ENCODE assay signal across 31 cellular contexts in genomic region chr10:86127274-86127819, GRCh38.
"Had no signal": no experiment of that assay in that cellular context is flagged by ENCODE, and none has a peak within 500 bp of the region (broad histone marks: within the 10 kb centered on the region; RNA-seq: fewer than 3 reads in every experiment).

No MANE protein-coding gene starts in this region.

- H3K27me3 Mint-ChIP-seq: activated CD4-positive, alpha-beta T cell treated with anti-CD3 and anti-CD28 coated beads, Interleukin-2, amount 10 ng/mL, durations not matched to agents 24 days and 14 days had no signal

- H3K4me3 Mint-ChIP-seq: activated CD4-positive, alpha-beta memory T cell treated with anti-CD3 and anti-CD28 coated beads for 36 hours; activated CD4-positive, alpha-beta T cell treated with anti-CD3 and anti-CD28 coated beads for 36 hours; activated CD4-positive, alpha-beta T cell treated with anti-CD3 and anti-CD28 coated beads, Interleukin-2, amount 10 ng/mL, durations not matched to agents 24 days and 14 days; activated CD8-positive, alpha-beta memory T cell treated with anti-CD3 and anti-CD28 coated beads, Interleukin-2, amount 10 ng/mL, durations not matched to agents 7 days and 5 days; activated CD8-positive, alpha-beta T cell treated with anti-CD3 and anti-CD28 coated beads, Interleukin-2, amount 10 ng/mL, durations not matched to agents 7 days and 5 days; activated naive CD4-positive, alpha-beta T cell treated with anti-CD3 and anti-CD28 coated beads for 36 hours; activated naive CD4-positive, alpha-beta T cell treated with anti-CD3 and anti-CD28 coated beads, Interleukin-2, amount 50 U/mL, for 24 hours; activated naive CD8-positive, alpha-beta T cell treated with anti-CD3 and anti-CD28 coated beads for 36 hours; activated naive CD8-positive, alpha-beta T cell treated with anti-CD3 and anti-CD28 coated beads, Interleukin-2, amount 50 U/mL, for 24 hours; activated T-helper 1 cell treated with anti-CD3 and anti-CD28 coated beads, Interleukin-12 subunit alpha, Interleukin-12 subunit beta, Interleukin-2, Interleukin-4 antibody, amounts not matched to agents 30 ng/mL and 10 ng/mL and 1 ng/mL, durations not matched to agents 14 hours and 24 hours and 36 hours had no signal

- H3K36me3 ChIP-seq: adrenal gland, cardiac muscle cell, colonic mucosa had no signal

- H3K27ac ChIP-seq: adrenal gland, body of pancreas, cardiac muscle cell, colonic mucosa had no signal

- H3K9me3 ChIP-seq: adrenal gland, body of pancreas, colonic mucosa had no signal

- H3K27ac Mint-ChIP-seq: activated CD4-positive, alpha-beta memory T cell treated with anti-CD3 and anti-CD28 coated beads for 36 hours; activated CD4-positive, alpha-beta T cell treated with anti-CD3 and anti-CD28 coated beads for 36 hours; activated CD4-positive, alpha-beta T cell treated with anti-CD3 and anti-CD28 coated beads, Interleukin-2, amount 10 ng/mL, durations not matched to agents 24 days and 14 days; activated CD8-positive, alpha-beta memory T cell treated with anti-CD3 and anti-CD28 coated beads, Interleukin-2, amount 10 ng/mL, durations not matched to agents 7 days and 5 days; activated CD8-positive, alpha-beta T cell treated with anti-CD3 and anti-CD28 coated beads, Interleukin-2, amount 10 ng/mL, durations not matched to agents 7 days and 5 days; activated naive CD4-positive, alpha-beta T cell treated with anti-CD3 and anti-CD28 coated beads for 36 hours; activated naive CD4-positive, alpha-beta T cell treated with anti-CD3 and anti-CD28 coated beads, Interleukin-2, amount 50 U/mL, for 24 hours; activated naive CD8-positive, alpha-beta T cell treated with anti-CD3 and anti-CD28 coated beads for 36 hours; activated naive CD8-positive, alpha-beta T cell treated with anti-CD3 and anti-CD28 coated beads, Interleukin-2, amount 50 U/mL, for 24 hours; activated T-helper 1 cell treated with anti-CD3 and anti-CD28 coated beads, Interleukin-12 subunit alpha, Interleukin-12 subunit beta, Interleukin-2, Interleukin-4 antibody, amounts not matched to agents 30 ng/mL and 10 ng/mL and 1 ng/mL, durations not matched to agents 14 hours and 24 hours and 36 hours; activated T-helper 2 cell treated with anti-CD3 and anti-CD28 coated beads, Interferon-gamma antibody, Interleukin-2, Interleukin-4, amounts not matched to agents 10 μg/mL and 5 μg/mL and 100 μg/mL, durations not matched to agents 14 hours and 24 hours and 36 hours had no signal

- ATAC-seq: activated CD4-positive, alpha-beta T cell treated with anti-CD3 and anti-CD28 coated beads for 36 hours; activated CD8-positive, alpha-beta memory T cell treated with anti-CD3 and anti-CD28 coated beads, Interleukin-2, amount 10 ng/mL, durations not matched to agents 7 days and 5 days; activated CD8-positive, alpha-beta T cell treated with anti-CD3 and anti-CD28 coated beads, Interleukin-2, amount 10 ng/mL, durations not matched to agents 7 days and 5 days; activated naive CD8-positive, alpha-beta T cell treated with anti-CD3 and anti-CD28 coated beads, Interleukin-2, amount 50 U/mL, for 24 hours; body of pancreas; esophagus mucosa had no signal

- H3K4me1 ChIP-seq: adrenal gland, body of pancreas, colonic mucosa had no signal

- FAIRE-seq: endometrium, frontal cortex had no signal

- H3K36me3 Mint-ChIP-seq: activated CD4-positive, alpha-beta memory T cell treated with anti-CD3 and anti-CD28 coated beads for 36 hours; activated CD8-positive, alpha-beta memory T cell treated with anti-CD3 and anti-CD28 coated beads, Interleukin-2, amount 10 ng/mL, durations not matched to agents 7 days and 5 days; activated naive CD4-positive, alpha-beta T cell treated with anti-CD3 and anti-CD28 coated beads, Interleukin-2, amount 50 U/mL, for 24 hours; activated naive CD8-positive, alpha-beta T cell treated with anti-CD3 and anti-CD28 coated beads for 36 hours had no signal

- DNase-seq: activated CD4-positive, alpha-beta memory T cell treated with anti-CD3 and anti-CD28 coated beads for 36 hours; activated CD4-positive, alpha-beta T cell treated with anti-CD3 and anti-CD28 coated beads for 36 hours; activated CD4-positive, alpha-beta T cell treated with anti-CD3 and anti-CD28 coated beads, Interleukin-2, amount 10 ng/mL, durations not matched to agents 24 days and 14 days; activated CD4-positive, CD25-positive, alpha-beta regulatory T cell; activated CD4-positive, CD25-positive, alpha-beta regulatory T cell treated with anti-CD3 and anti-CD28 coated beads, Interleukin-2, amount 50 U/mL, for 72 hours; activated CD8-positive, alpha-beta memory T cell treated with anti-CD3 and anti-CD28 coated beads, Interleukin-2, amount 10 ng/mL, durations not matched to agents 7 days and 5 days; activated CD8-positive, alpha-beta memory T cell treated with anti-CD3 and anti-CD28 coated beads, Interleukin-2, amount 50 U/mL, for 4 hours; activated CD8-positive, alpha-beta T cell treated with anti-CD3 and anti-CD28 coated beads, Interleukin-2, amount 10 ng/mL, durations not matched to agents 7 days and 5 days; activated effector memory CD4-positive, alpha-beta T cell treated with anti-CD3 and anti-CD28 coated beads, Interleukin-2, amount 50 U/mL, for 16 hours; activated naive CD4-positive, alpha-beta T cell treated with anti-CD3 and anti-CD28 coated beads for 36 hours; activated naive CD8-positive, alpha-beta T cell treated with anti-CD3 and anti-CD28 coated beads for 36 hours; activated naive CD8-positive, alpha-beta T cell treated with anti-CD3 and anti-CD28 coated beads, Interleukin-2, amount 50 U/mL, for 24 hours; activated T-cell treated with anti-CD3 and anti-CD28 coated beads, Interleukin-2, amount 50 U/mL, for 1 hour; activated T-cell treated with anti-CD3 and anti-CD28 coated beads, Interleukin-2, amount 50 U/mL, for 48 hours; adrenal gland; amygdala; body of pancreas; central memory CD4-positive, alpha-beta T cell; cerebellar nuclear complex; colonic mucosa; effector CD8-positive, alpha-beta T cell; foreskin fibroblast; head of caudate nucleus; T-helper 2 cell had no signal

- H3K4me3 ChIP-seq: adrenal gland, body of pancreas, cardiac muscle cell, colonic mucosa had no signal

- H3K4me1 Mint-ChIP-seq: activated CD4-positive, alpha-beta T cell treated with anti-CD3 and anti-CD28 coated beads for 36 hours; activated CD4-positive, alpha-beta T cell treated with anti-CD3 and anti-CD28 coated beads, Interleukin-2, amount 10 ng/mL, durations not matched to agents 24 days and 14 days; activated CD8-positive, alpha-beta memory T cell treated with anti-CD3 and anti-CD28 coated beads, Interleukin-2, amount 10 ng/mL, durations not matched to agents 7 days and 5 days; activated naive CD4-positive, alpha-beta T cell treated with anti-CD3 and anti-CD28 coated beads, Interleukin-2, amount 50 U/mL, for 24 hours; activated naive CD8-positive, alpha-beta T cell treated with anti-CD3 and anti-CD28 coated beads for 36 hours; activated naive CD8-positive, alpha-beta T cell treated with anti-CD3 and anti-CD28 coated beads, Interleukin-2, amount 50 U/mL, for 24 hours had no signal

- H3K9me3 Mint-ChIP-seq: activated CD4-positive, alpha-beta memory T cell treated with anti-CD3 and anti-CD28 coated beads for 36 hours; activated CD4-positive, alpha-beta T cell treated with anti-CD3 and anti-CD28 coated beads, Interleukin-2, amount 10 ng/mL, durations not matched to agents 24 days and 14 days; activated naive CD4-positive, alpha-beta T cell treated with anti-CD3 and anti-CD28 coated beads for 36 hours; activated naive CD4-positive, alpha-beta T cell treated with anti-CD3 and anti-CD28 coated beads, Interleukin-2, amount 50 U/mL, for 24 hours; activated naive CD8-positive, alpha-beta T cell treated with anti-CD3 and anti-CD28 coated beads for 36 hours; activated naive CD8-positive, alpha-beta T cell treated with anti-CD3 and anti-CD28 coated beads, Interleukin-2, amount 50 U/mL, for 24 hours; activated T-helper 1 cell treated with anti-CD3 and anti-CD28 coated beads, Interleukin-12 subunit alpha, Interleukin-12 subunit beta, Interleukin-2, Interleukin-4 antibody, amounts not matched to agents 30 ng/mL and 10 ng/mL and 1 ng/mL, durations not matched to agents 14 hours and 24 hours and 36 hours; activated T-helper 2 cell treated with anti-CD3 and anti-CD28 coated beads, Interferon-gamma antibody, Interleukin-2, Interleukin-4, amounts not matched to agents 10 μg/mL and 5 μg/mL and 100 μg/mL, durations not matched to agents 14 hours and 24 hours and 36 hours had no signal

- H3K27me3 ChIP-seq: adrenal gland, body of pancreas, cardiac muscle cell, colonic mucosa had no signal
